Comparison of ENCODE assay signal across 19 cellular contexts in genomic region chr11:123150882-123151281, GRCh38. TPM values are rescaled to one million over a fixed set of nuclear protein-coding genes. Genes with fewer than 3 reads are reported as not detected.
"Had no signal": no experiment of that assay in that cellular context is flagged by ENCODE, and none has a peak within 500 bp of the region (broad histone marks: within the 10 kb centered on the region; RNA-seq: fewer than 3 reads in every experiment).

No MANE protein-coding gene starts in this region.

- H3K27ac ChIP-seq: colonic mucosa, esophagus muscularis mucosa, foreskin keratinocyte, gastroesophageal sphincter, heart left ventricle, hepatocyte, left ventricle myocardium inferior, lower lobe of right lung had no signal

- H3K4me3 ChIP-seq: colonic mucosa, esophagus muscularis mucosa, gastroesophageal sphincter, heart left ventricle, hepatocyte, left ventricle myocardium inferior, lower lobe of right lung, mucosa of descending colon had no signal

- H3K4me2 ChIP-seq: hepatocyte had no signal

- H2AFZ ChIP-seq: hepatocyte had no signal

- H3K9me3 ChIP-seq: colonic mucosa, esophagus muscularis mucosa, gastroesophageal sphincter, left ventricle myocardium inferior, lower lobe of right lung, mucosa of descending colon had no signal

- H3K27me3 ChIP-seq: colonic mucosa, esophagus muscularis mucosa, foreskin keratinocyte, gastroesophageal sphincter, hepatocyte had no signal

- H3K36me3 ChIP-seq: colonic mucosa, gastroesophageal sphincter, heart left ventricle, left ventricle myocardium inferior, lower lobe of right lung had no signal

- H3K4me1 ChIP-seq: colonic mucosa, foreskin keratinocyte, heart left ventricle, left ventricle myocardium inferior, lower lobe of right lung had no signal

- DNase-seq: colonic mucosa; cortex of kidney; effector CD8-positive, alpha-beta T cell; foreskin keratinocyte; heart left ventricle; hypothalamus; immature natural killer cell; islet precursor cell; kidney; left colon; left ventricle myocardium inferior; lower lobe of right lung; mesenchymal stem cell; mucosa of descending colon; naive B cell had no signal

RNA-seq across cellular contexts. Expression of gene CLMP, which starts 44.2 kb away (rescaled TPM):
- total RNA-seq: lung microvascular endothelial cell had no signal
